Comparison of ENCODE assay signal across 18 cellular contexts in genomic region chr1:10068605-10069294, GRCh38. TPM values are rescaled to one million over a fixed set of nuclear protein-coding genes. Genes with fewer than 3 reads are reported as not detected.
DNase-seq lines count a peak whose midpoint lies in the region; ATAC-seq and TF ChIP-seq lines count a peak whose summit lies in the region.
"Had no signal": no experiment of that assay in that cellular context is flagged by ENCODE, and none has a peak within 500 bp of the region (broad histone marks: within the 10 kb centered on the region; RNA-seq: fewer than 3 reads in every experiment).

No MANE protein-coding gene starts in this region.

- ATAC-seq in Right ventricle myocardium superior (ENCODE audit: poor library complexity): no peak
- ATAC-seq in effector memory CD8-positive, alpha-beta T cell (replicated peaks): no peak
- no peak for ATAC-seq in aorta (ENCODE audit: low FRiP score)
- no peak for ATAC-seq in activated naive CD4-positive, alpha-beta T cell treated with anti-CD3 and anti-CD28 coated beads, Interleukin-2, amount 50 U/mL, for 72 hours
- ATAC-seq: A549; activated CD8-positive, alpha-beta T cell treated with anti-CD3 and anti-CD28 coated beads for 36 hours had no signal

- H3K4me3 ChIP-seq in right atrium auricular region: no peak overlapping the region
- no peak overlapping the region for H3K4me3 ChIP-seq in neural progenitor cell
- no peak overlapping the region for H3K4me3 ChIP-seq in aorta (ENCODE audit: low read length in 2 of 2)
- H3K4me3 ChIP-seq: A549, colonic mucosa, ovary, Peyer's patch had no signal

- H3K4me1 Mint-ChIP-seq in effector memory CD8-positive, alpha-beta T cell (ENCODE audit: low read depth in 2 of 2): peaks cover 14 to 36% of the 10 kb centered on the region in 2 donors
- H3K4me1 Mint-ChIP-seq in neural progenitor cell: peaks cover 11% of the 10 kb centered on the region
- H3K4me1 Mint-ChIP-seq in activated T-cell treated with anti-CD3 and anti-CD28 coated beads, Interleukin-2, amount 50 U/mL, for 24 hours (ENCODE audit: low read depth): peaks cover 28% of the 10 kb centered on the region

- H3K4me3 Mint-ChIP-seq in effector memory CD8-positive, alpha-beta T cell: no peak overlapping the region
- H3K4me3 Mint-ChIP-seq in neural progenitor cell: no peak overlapping the region
- H3K4me3 Mint-ChIP-seq in activated T-cell treated with anti-CD3 and anti-CD28 coated beads, Interleukin-2, amount 50 U/mL, for 24 hours: no peak overlapping the region
- H3K4me3 Mint-ChIP-seq: activated CD8-positive, alpha-beta T cell treated with anti-CD3 and anti-CD28 coated beads for 36 hours; CD4-positive, alpha-beta T cell had no signal

- DNase-seq in right atrium auricular region (ENCODE audit: low spot score): no peak
- no peak for DNase-seq in Right ventricle myocardium superior
- DNase-seq in effector memory CD8-positive, alpha-beta T cell: no peak
- DNase-seq in neural progenitor cell (ENCODE audit: low spot score): peak; percentile 4
- no peak for DNase-seq in aorta
- DNase-seq in activated naive CD4-positive, alpha-beta T cell treated with anti-CD3 and anti-CD28 coated beads, Interleukin-2, amount 50 U/mL, for 72 hours (ENCODE audit: low spot score in 2 of 2): no peak
- no peak for DNase-seq in anterior cingulate cortex (lab: John Stamatoyannopoulos, UW)
- no peak for DNase-seq in activated T-cell treated with anti-CD3 and anti-CD28 coated beads, Interleukin-2, amount 50 U/mL, for 24 hours
- DNase-seq: activated CD8-positive, alpha-beta T cell treated with anti-CD3 and anti-CD28 coated beads for 36 hours; CD4-positive, alpha-beta T cell; colonic mucosa; DND-41; kidney glomerular epithelial cell; NCI-H1092 treated with DMSO at 0.1 percent for 48 hours; ovary; Peyer's patch; small intestine had no signal

- intact Hi-C loops in Right ventricle myocardium superior (cut with DNase I): no loop called here
- intact Hi-C loops in aorta (cut with DNase I): loop anchor here in 1 of 2 donors (5.0 kb wide), 1 partner anchor 39 kb away; no protein-coding TSS in a partner anchor

- peaks cover 0 to 52% of the 10 kb centered on the region in 2 donors for H3K4me1 ChIP-seq in right atrium auricular region
- H3K4me1 ChIP-seq in neural progenitor cell: peaks cover 5% of the 10 kb centered on the region
- peaks cover 0 to 5% of the 10 kb centered on the region in 2 donors for H3K4me1 ChIP-seq in aorta (ENCODE audit: control insufficient read depth in 1 of 2, insufficient read depth in 2 of 2, low read length in 2 of 2)
- H3K4me1 ChIP-seq: colonic mucosa had no signal

- H4K20me1 ChIP-seq in neural progenitor cell (ENCODE audit: low read depth): peaks cover 36% of the 10 kb centered on the region

- H3K27me3 ChIP-seq in right atrium auricular region: no peaks in the 10 kb centered on the region
- no peaks in the 10 kb centered on the region for H3K27me3 ChIP-seq in neural progenitor cell
- H3K27me3 ChIP-seq in aorta (ENCODE audit: control insufficient read depth in 1 of 2, insufficient read depth in 2 of 2, low read length in 1 of 2): no peaks in the 10 kb centered on the region
- H3K27me3 ChIP-seq: colonic mucosa, ovary, Peyer's patch had no signal

- WGBS in aorta, 2 donors: 75 to 78% methylated on average over 6 of the region's 6 CpGs

- no peaks in the 10 kb centered on the region for H3K27me3 Mint-ChIP-seq in effector memory CD8-positive, alpha-beta T cell
- H3K27me3 Mint-ChIP-seq in neural progenitor cell (ENCODE audit: insufficient read depth, low read depth): peaks cover 2% of the 10 kb centered on the region
- no peaks in the 10 kb centered on the region for H3K27me3 Mint-ChIP-seq in activated T-cell treated with anti-CD3 and anti-CD28 coated beads, Interleukin-2, amount 50 U/mL, for 24 hours
- H3K27me3 Mint-ChIP-seq: activated CD8-positive, alpha-beta T cell treated with anti-CD3 and anti-CD28 coated beads for 36 hours; CD4-positive, alpha-beta T cell had no signal

- H3K9ac ChIP-seq in neural progenitor cell: no peak overlapping the region

- peaks cover 79% of the 10 kb centered on the region for H3K79me2 ChIP-seq in neural progenitor cell (ENCODE audit: low read depth)

- H3K9me3 Mint-ChIP-seq in effector memory CD8-positive, alpha-beta T cell: no peaks in the 10 kb centered on the region
- H3K9me3 Mint-ChIP-seq in neural progenitor cell: no peaks in the 10 kb centered on the region
- no peaks in the 10 kb centered on the region for H3K9me3 Mint-ChIP-seq in activated naive CD4-positive, alpha-beta T cell treated with anti-CD3 and anti-CD28 coated beads, Interleukin-2, amount 50 U/mL, for 72 hours
- no peaks in the 10 kb centered on the region for H3K9me3 Mint-ChIP-seq in activated T-cell treated with anti-CD3 and anti-CD28 coated beads, Interleukin-2, amount 50 U/mL, for 24 hours
- H3K9me3 Mint-ChIP-seq: activated CD8-positive, alpha-beta T cell treated with anti-CD3 and anti-CD28 coated beads for 36 hours; CD4-positive, alpha-beta T cell had no signal

- H3F3A ChIP-seq in neural progenitor cell (ENCODE audit: low read depth): no peaks in the 10 kb centered on the region

- H3K27ac Mint-ChIP-seq in effector memory CD8-positive, alpha-beta T cell: peak overlapping the region; percentile 23 to 25
- H3K27ac Mint-ChIP-seq in neural progenitor cell: no peak overlapping the region
- H3K27ac Mint-ChIP-seq in activated naive CD4-positive, alpha-beta T cell treated with anti-CD3 and anti-CD28 coated beads, Interleukin-2, amount 50 U/mL, for 72 hours: no peak overlapping the region
- H3K27ac Mint-ChIP-seq in activated T-cell treated with anti-CD3 and anti-CD28 coated beads, Interleukin-2, amount 50 U/mL, for 24 hours: no peak overlapping the region
- H3K27ac Mint-ChIP-seq: activated CD8-positive, alpha-beta T cell treated with anti-CD3 and anti-CD28 coated beads for 36 hours; CD4-positive, alpha-beta T cell had no signal

- H2AFZ ChIP-seq in neural progenitor cell (replicated peaks): no peak overlapping the region

- H3K36me3 ChIP-seq in right atrium auricular region (no peaks in the 10 kb centered on the region), neural progenitor cell (no peaks in the 10 kb centered on the region), aorta (ENCODE audit: control insufficient read depth in 1 of 2, insufficient read depth in 2 of 2, low read length in 1 of 2) (no peaks in the 10 kb centered on the region)
- H3K36me3 ChIP-seq: colonic mucosa, ovary had no signal

- H3K4me2 ChIP-seq in neural progenitor cell: no peak overlapping the region
- H3K4me2 ChIP-seq: A549 had no signal

- H3K9me3 ChIP-seq in right atrium auricular region (no peaks in the 10 kb centered on the region), neural progenitor cell (ENCODE audit: low read depth) (no peaks in the 10 kb centered on the region), aorta (ENCODE audit: control insufficient read depth, low read length) (no peaks in the 10 kb centered on the region)
- H3K9me3 ChIP-seq: A549, colonic mucosa, ovary, Peyer's patch had no signal

- peaks cover 8% of the 10 kb centered on the region for H3K36me3 Mint-ChIP-seq in effector memory CD8-positive, alpha-beta T cell (ENCODE audit: insufficient read depth)
- peaks cover 4% of the 10 kb centered on the region for H3K36me3 Mint-ChIP-seq in neural progenitor cell
- H3K36me3 Mint-ChIP-seq in activated naive CD4-positive, alpha-beta T cell treated with anti-CD3 and anti-CD28 coated beads, Interleukin-2, amount 50 U/mL, for 72 hours: peaks cover 0 to 5% of the 10 kb centered on the region in 2 donors
- peaks cover 22% of the 10 kb centered on the region for H3K36me3 Mint-ChIP-seq in activated T-cell treated with anti-CD3 and anti-CD28 coated beads, Interleukin-2, amount 50 U/mL, for 24 hours (ENCODE audit: low read depth)

- TF ChIP-seq CTCF in right atrium auricular region (IDR thresholded peaks at IDR 0.05) (no peak), neural progenitor cell (IDR thresholded peaks at IDR 0.05) (no peak)

- peak overlapping the region; percentile 24 to 85 for H3K27ac ChIP-seq in right atrium auricular region
- no peak overlapping the region for H3K27ac ChIP-seq in neural progenitor cell
- H3K27ac ChIP-seq in aorta (ENCODE audit: low read depth in 1 of 2, low read length in 2 of 2): peak overlapping the region; percentile 20 to 93
- H3K27ac ChIP-seq: A549, colonic mucosa, Peyer's patch had no signal

RNA-seq across cellular contexts. Expression of gene UBE4B, which starts 36.0 kb away (rescaled TPM):
- total RNA-seq in right atrium auricular region (10 to 100 TPM; 50.2 to 71.3 TPM), Right ventricle myocardium superior (74.3 TPM), neural progenitor cell (ENCODE audit: low replicate concordance) (66.2 and 66.7 TPM in 2 replicates), aorta (10 to 100 TPM; 46.9 to 54.8 TPM)
- polyA plus RNA-seq in aorta: 10 to 100 TPM; 11.6 to 29.9 TPM
- 10 to 100 TPM; 30.0 to 44.4 TPM for total RNA-seq in activated naive CD4-positive, alpha-beta T cell treated with anti-CD3 and anti-CD28 coated beads, Interleukin-2, amount 50 U/mL, for 72 hours

Comparison
In these comparisons a context has a peak if more than half of its experiments do, and no peak if none do; other contexts are left out.
1. H3K27ac Mint-ChIP-seq: peak in effector memory CD8-positive, alpha-beta T cell (2 of 2); none in neural progenitor cell (single experiment), activated naive CD4-positive, alpha-beta T cell treated with anti-CD3 and anti-CD28 coated beads, Interleukin-2, amount 50 U/mL, for 72 hours (0 of 2) and activated T-cell treated with anti-CD3 and anti-CD28 coated beads, Interleukin-2, amount 50 U/mL, for 24 hours (single experiment).